Comparison of ENCODE assay signal across 15 cellular contexts in genomic region chr4:150584198-150584593, GRCh38. TPM values are rescaled to one million over a fixed set of nuclear protein-coding genes. Genes with fewer than 3 reads are reported as not detected.
DNase-seq lines count a peak whose midpoint lies in the region; ATAC-seq, FAIRE-seq and TF ChIP-seq lines count a peak whose summit lies in the region.
"Had no signal": no experiment of that assay in that cellular context is flagged by ENCODE, and none has a peak within 500 bp of the region (broad histone marks: within the 10 kb centered on the region; RNA-seq: fewer than 3 reads in every experiment).

No MANE protein-coding gene starts in this region.

- H3K9me3 Mint-ChIP-seq in osteocyte (ENCODE audit: unreplicated experiment), result no peaks in the 10 kb centered on the region

- H3K27me3 Mint-ChIP-seq in osteocyte (ENCODE audit: unreplicated experiment), result no peaks in the 10 kb centered on the region

- peak overlapping the region; percentile 68; the same call in 1 of the 2 replicates for H3K9ac ChIP-seq in ES-I3 (ENCODE audit: low read depth, low read length)
- no peak overlapping the region for H3K9ac ChIP-seq in K562 (ENCODE audit: insufficient read depth in 1 of 2, low read depth in 2 of 2, low read length in 2 of 2)
- no peak overlapping the region for H3K9ac ChIP-seq in iPS-15b (ENCODE audit: low read depth, low read length)

- WGBS in K562 (ENCODE audit: insufficient coverage, low coverage, missing lambda C conversion rate), result 90% methylated on average over 6 of the region's 6 CpGs

- TF ChIP-seq CTCF in K562 (IDR thresholded peaks at IDR 0.05 in 2 of 3, conservative IDR thresholded peaks at IDR 0.05 in 1 of 3; ENCODE audit: insufficient read depth in 2 of 3, low read depth in 1 of 3, low read length in 3 of 3) (no peak), osteocyte (IDR thresholded peaks at IDR 0.05) (no peak), foreskin keratinocyte (conservative IDR thresholded peaks at IDR 0.05) (no peak)

- no peak for TF ChIP-seq RAD21 in K562 (CRISPR knock-in tag; conservative IDR thresholded peaks at IDR 0.05 in 1 of 2, IDR thresholded peaks at IDR 0.05 in 1 of 2)

- peak overlapping the region; percentile 99 for H3K4me3 Mint-ChIP-seq in osteocyte (ENCODE audit: unreplicated experiment)

- no peak for DNase-seq in K562 (ENCODE audit: extremely low read depth in 1 of 4, low spot score in 3 of 4)
- DNase-seq in osteocyte (ENCODE audit: extremely low spot score, unreplicated experiment), result no peak
- DNase-seq in NCI-H69 (lab: John Stamatoyannopoulos, UW), result no peak
- no peak for DNase-seq in foreskin keratinocyte
- no peak for DNase-seq in activated naive CD4-positive, alpha-beta T cell treated with Interleukin-2 at 50 U/mL for 16 hours
- DNase-seq: activated CD4-positive, alpha-beta T cell treated with anti-CD3 and anti-CD28 coated beads, Interleukin-2, amount 50 U/mL, for 1 hour; activated T-cell treated with anti-CD3 and anti-CD28 coated beads, Interleukin-2, amount 50 U/mL, for 48 hours; Karpas-422; NCI-H1930; NCI-H774 had no signal

- peaks cover 22% of the 10 kb centered on the region for H3K36me3 Mint-ChIP-seq in osteocyte (ENCODE audit: unreplicated experiment)

- no peaks in the 10 kb centered on the region for H3K27me3 ChIP-seq in K562 (ENCODE audit: control insufficient read depth in 2 of 2, insufficient read depth in 2 of 2, low read length in 2 of 2)
- H3K27me3 ChIP-seq in iPS-15b (ENCODE audit: control insufficient read depth, insufficient read depth, low read length), result peaks cover 63% of the 10 kb centered on the region
- H3K27me3 ChIP-seq in foreskin keratinocyte, result no peaks in the 10 kb centered on the region
- H3K27me3 ChIP-seq: neutrophil had no signal

- no TSS peak for BruUV-seq in K562 (replicated peaks; lab: Mats Ljungman, UMichigan)

- CTCF ChIA-PET in K562 (lab: Yijun Ruan, JAX; ENCODE audit: low intra/inter-chr PET ratio), result no interaction called here

- no peak for TF ChIP-seq EP300 in K562 (IDR thresholded peaks at IDR 0.05; ENCODE audit: low read length)

- peak overlapping the region; percentile 98 for H3K27ac Mint-ChIP-seq in osteocyte (ENCODE audit: unreplicated experiment)

- peaks cover 40% of the 10 kb centered on the region for H3K4me1 Mint-ChIP-seq in osteocyte (ENCODE audit: unreplicated experiment)

- no peak overlapping the region for H2AFZ ChIP-seq in K562 (ENCODE audit: low read depth, low read length)

- H3K36me3 ChIP-seq in ES-I3 (ENCODE audit: insufficient read depth, low read length) (no peaks in the 10 kb centered on the region), K562 (ENCODE audit: control insufficient read depth, insufficient read depth, low read length) (peaks cover 64% of the 10 kb centered on the region; the same call in 2 of the 3 replicates), iPS-15b (ENCODE audit: control insufficient read depth, insufficient read depth, low read length) (no peaks in the 10 kb centered on the region)
- H3K36me3 ChIP-seq: neutrophil had no signal

- TF ChIP-seq POLR2A in K562 (conservative IDR thresholded peaks at IDR 0.05) (no peak), GM18505 (IDR thresholded peaks at IDR 0.05; ENCODE audit: borderline replicate concordance, extremely low read depth, insufficient read depth, insufficient read length) (no peak)

- H3K4me3 ChIP-seq in K562, result no peak overlapping the region
- H3K4me3 ChIP-seq in iPS-15b (ENCODE audit: low read depth, low read length), result peak overlapping the region; percentile 78

- H3K9me3 ChIP-seq in ES-I3 (ENCODE audit: control insufficient read depth, insufficient read depth, low read length) (no peaks in the 10 kb centered on the region), K562 (replicated peaks; ENCODE audit: control insufficient read depth, insufficient read depth, low read depth, low read length) (peaks cover 19% of the 10 kb centered on the region), iPS-15b (ENCODE audit: control insufficient read depth, insufficient read depth, low read length) (no peaks in the 10 kb centered on the region)

- H3K9me1 ChIP-seq in K562 (ENCODE audit: control insufficient read depth, insufficient read depth, low read length), result no peaks in the 10 kb centered on the region

- intact Hi-C loops in K562 (cut with micrococcal nuclease), result no loop called here

- H3K27ac ChIP-seq in K562 (ENCODE audit: extremely low read depth, low read depth, low read length), result no peak overlapping the region
- H3K27ac ChIP-seq in foreskin keratinocyte, result no peak overlapping the region
- H3K27ac ChIP-seq: neutrophil had no signal

- no peak overlapping the region for H3K4me2 ChIP-seq in K562 (ENCODE audit: insufficient read depth, low read length)

- no peaks in the 10 kb centered on the region for H4K20me1 ChIP-seq in K562 (replicated peaks; ENCODE audit: control insufficient read depth, insufficient read depth, low read length)

- ATAC-seq in K562 (no peak), foreskin keratinocyte (no peak), GM18505 (IDR thresholded peaks at IDR 0.05; ENCODE audit: unreplicated experiment) (no peak)

- H3K79me2 ChIP-seq in K562 (ENCODE audit: control insufficient read depth, insufficient read depth, low read length), result no peaks in the 10 kb centered on the region

- FAIRE-seq in K562 (lab: Jason Lieb, UNC), result no peak

- H3K4me1 ChIP-seq in ES-I3 (ENCODE audit: insufficient read depth, low read length) (no peaks in the 10 kb centered on the region; the same call in 1 of the 2 replicates), K562 (replicated peaks in 1 of 2; ENCODE audit: control insufficient read depth in 2 of 2, insufficient read depth in 2 of 2, low read length in 2 of 2) (peaks cover 0 to 5% of the 10 kb centered on the region in 2 experiments; a peak in 1 of 5 replicates), iPS-15b (ENCODE audit: control insufficient read depth, insufficient read depth, low read length) (peaks cover 7% of the 10 kb centered on the region), foreskin keratinocyte (no peaks in the 10 kb centered on the region)

- in situ Hi-C loops in K562 (cut with MboI), result no loop called here

- POLR2A ChIA-PET in K562 (lab: Yijun Ruan, JAX), result no interaction called here

TF ChIP-seq in K562, 482 proteins besides CTCF, POLR2A, EP300 and RAD21:
- no peak for TF ChIP-seq RBM39 (optimal IDR thresholded peaks at IDR 0.05; ENCODE audit: low read depth, low read length)
- no peak for TF ChIP-seq CBFA2T2 (conservative IDR thresholded peaks at IDR 0.05)
- no peak for TF ChIP-seq ZNF23 (CRISPR knock-in tag; IDR thresholded peaks at IDR 0.05)
- peak; percentile 66 for TF ChIP-seq HNRNPK (IDR thresholded peaks at IDR 0.05; ENCODE audit: low read depth, low read length, poor library complexity, severe bottlenecking)
- no peak for TF ChIP-seq BRF1 (IDR thresholded peaks at IDR 0.05; ENCODE audit: borderline replicate concordance, extremely low read depth, insufficient read length)
- no peak for TF ChIP-seq TBL1XR1 (IDR thresholded peaks at IDR 0.05; ENCODE audit: low read length in 2 of 2)

RNA-seq across cellular contexts. Expression of gene MAB21L2, which starts 2.2 kb away (rescaled TPM):
- total RNA-seq in K562 (2011; cell fraction: chromatin; rRNA removed; ENCODE audit: low replicate concordance), result not detected in 2 replicates
- total RNA-seq in K562 (2011; cell fraction: nucleolus; rRNA removed), result not detected in 2 replicates
- not detected in 2 replicates for total RNA-seq in K562 (2011; cell fraction: nucleoplasm; rRNA removed)
- total RNA-seq in K562 (2014; rRNA removed) (not detected in 2 replicates), K562 (2014; rRNA removed; fragmentation: Illumina TruSeq; extraction: Trizol) (not detected in 2 replicates), K562 (2015; rRNA removed; fragmentation: Illumina TruSeq; extraction: Trizol) (not detected in 2 replicates), K562 (2021) (not detected in 2 replicates), osteocyte (67.2 and 72.1 TPM in 2 replicates), foreskin keratinocyte (not detected in 2 replicates)
- polyA plus RNA-seq in K562 (2011; rRNA removed) (not detected in 2 replicates), K562 (2014; fragmentation: Illumina TruSeq; extraction: Trizol) (not detected in 2 replicates), K562 (2014; fragmentation: Nextera tagmentation; extraction: Ambion mirVana) (not detected), K562 (2014; rRNA removed) (not detected in 2 replicates), foreskin keratinocyte (not detected in 2 replicates)
- not detected in 2 replicates for polyA plus RNA-seq in K562 (2011; cell fraction: cytosol; rRNA removed)
- polyA plus RNA-seq in K562 (2011; cell fraction: nucleus; rRNA removed), result not detected in 2 replicates
- 0.03 TPM in 1 of 2 replicates, not detected in the other for polyA plus RNA-seq in K562 (2012)
- polyA minus RNA-seq in K562 (2011; rRNA and poly(A)+ RNA removed), result not detected in 2 replicates
- not detected in 2 replicates for polyA minus RNA-seq in K562 (2011; cell fraction: cytosol; rRNA and poly(A)+ RNA removed)
- polyA minus RNA-seq in K562 (2011; cell fraction: nucleus; rRNA and poly(A)+ RNA removed), result not detected in 2 replicates
- total RNA-seq: Right ventricle myocardium inferior had no signal

Comparison
In these comparisons a context has a peak if more than half of its experiments do, and no peak if none do; other contexts are left out.
1. RNA of gene MAB21L2, which starts 2.2 kb away (total RNA-seq): 67.2 to 72.1 TPM in osteocyte; not detected in K562 and not detected in foreskin keratinocyte; every median in the first group is over 10 times any median in the second.